1 cellular context compared by ENCODE assay signal in the genomic region with DNA sequence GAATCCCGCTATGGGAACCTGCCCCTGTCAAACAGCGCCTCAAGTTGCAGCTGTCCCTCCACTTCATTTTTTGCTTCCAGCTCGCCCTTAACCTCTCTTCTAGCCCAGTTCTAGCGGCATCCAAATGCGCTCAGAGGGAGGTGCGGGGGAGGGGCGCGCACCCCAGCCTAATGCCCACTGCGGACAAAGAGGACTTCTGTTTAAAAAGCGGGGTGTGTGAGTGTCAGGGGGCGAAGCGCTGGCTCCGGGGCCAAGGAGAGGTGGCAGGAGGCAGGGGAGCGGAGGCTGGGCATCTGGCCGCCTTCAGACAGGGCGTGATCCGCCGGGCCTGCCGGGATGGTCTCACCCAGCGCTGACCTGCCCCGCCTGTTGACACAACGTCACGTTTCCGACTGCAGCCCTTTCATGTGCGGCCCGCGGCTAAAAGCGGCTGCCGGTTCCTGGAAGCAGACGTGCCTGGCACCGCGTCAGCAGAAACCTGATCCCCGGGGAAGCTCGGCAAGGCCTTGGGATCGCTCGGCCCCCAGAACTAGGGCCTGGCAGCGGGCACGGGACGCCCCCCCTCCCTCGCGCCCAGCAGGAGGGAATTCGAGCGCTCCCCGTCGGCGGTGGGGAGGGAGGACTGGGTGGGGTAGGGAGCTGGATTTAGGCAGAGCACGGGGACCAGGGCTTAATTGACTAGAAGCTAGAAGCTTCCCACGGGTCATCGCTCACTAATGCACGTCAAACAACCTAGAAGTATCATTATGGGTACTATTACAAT.
TF ChIP-seq lines count a peak whose summit lies in the region.

No MANE protein-coding gene starts in this region.

TF ChIP-seq in HEK293, 187 proteins besides CTCF, POLR2A, EP300 and RAD21 (continued from another document and continues in another):
- TF ChIP-seq, protein P1, sequence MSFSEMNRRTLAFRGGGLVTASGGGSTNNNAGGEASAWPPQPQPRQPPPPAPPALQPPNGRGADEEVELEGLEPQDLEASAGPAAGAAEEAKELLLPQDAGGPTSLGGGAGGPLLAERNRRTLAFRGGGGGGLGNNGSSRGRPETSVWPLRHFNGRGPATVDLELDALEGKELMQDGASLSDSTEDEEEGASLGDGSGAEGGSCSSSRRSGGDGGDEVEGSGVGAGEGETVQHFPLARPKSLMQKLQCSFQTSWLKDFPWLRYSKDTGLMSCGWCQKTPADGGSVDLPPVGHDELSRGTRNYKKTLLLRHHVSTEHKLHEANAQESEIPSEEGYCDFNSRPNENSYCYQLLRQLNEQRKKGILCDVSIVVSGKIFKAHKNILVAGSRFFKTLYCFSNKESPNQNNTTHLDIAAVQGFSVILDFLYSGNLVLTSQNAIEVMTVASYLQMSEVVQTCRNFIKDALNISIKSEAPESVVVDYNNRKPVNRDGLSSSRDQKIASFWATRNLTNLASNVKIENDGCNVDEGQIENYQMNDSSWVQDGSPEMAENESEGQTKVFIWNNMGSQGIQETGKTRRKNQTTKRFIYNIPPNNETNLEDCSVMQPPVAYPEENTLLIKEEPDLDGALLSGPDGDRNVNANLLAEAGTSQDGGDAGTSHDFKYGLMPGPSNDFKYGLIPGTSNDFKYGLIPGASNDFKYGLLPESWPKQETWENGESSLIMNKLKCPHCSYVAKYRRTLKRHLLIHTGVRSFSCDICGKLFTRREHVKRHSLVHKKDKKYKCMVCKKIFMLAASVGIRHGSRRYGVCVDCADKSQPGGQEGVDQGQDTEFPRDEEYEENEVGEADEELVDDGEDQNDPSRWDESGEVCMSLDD (tag by site-specific recombination; IDR thresholded peaks at IDR 0.05) = peak; percentile 81
- TF ChIP-seq ZNF157 (tag by site-specific recombination; IDR thresholded peaks at IDR 0.05) (no peak), ZNF16 (tag by site-specific recombination; IDR thresholded peaks at IDR 0.05; ENCODE audit: low read depth) (no peak), ZNF555 (tag by site-specific recombination; conservative IDR thresholded peaks at IDR 0.05) (no peak), MEIS1 (CRISPR knock-in tag; IDR thresholded peaks at IDR 0.05; ENCODE audit: borderline replicate concordance) (no peak), ZNF140 (tag by site-specific recombination; IDR thresholded peaks at IDR 0.05) (no peak), WT1 (tag by site-specific recombination; IDR thresholded peaks at IDR 0.05) (peak; percentile 97), ZNF112 (tag by site-specific recombination; IDR thresholded peaks at IDR 0.05) (no peak), ZNF548 (tag by site-specific recombination; IDR thresholded peaks at IDR 0.05) (no peak), ZBTB17 (tag by site-specific recombination; IDR thresholded peaks at IDR 0.05) (peak; percentile 98), ZNF239 (tag by site-specific recombination; IDR thresholded peaks at IDR 0.05) (0 out of 2 replicates have a peak, but pooled peaks have one; percentile 53), SP3 (tag by site-specific recombination; IDR thresholded peaks at IDR 0.05) (peak; percentile 73), GLI2 (tag by site-specific recombination; IDR thresholded peaks at IDR 0.05; ENCODE audit: borderline replicate concordance, low read depth) (peak; percentile 8; the same call in 1 of the 2 replicates), ZFP69B (tag by site-specific recombination; IDR thresholded peaks at IDR 0.05) (peak; percentile 85), ZNF266 (tag by site-specific recombination; IDR thresholded peaks at IDR 0.05; ENCODE audit: low read depth) (no peak), SCRT2 (tag by site-specific recombination; IDR thresholded peaks at IDR 0.05) (peak; percentile 98), ZSCAN23 (tag by site-specific recombination; IDR thresholded peaks at IDR 0.05) (peak; percentile 77; the same call in 1 of the 2 replicates), KLF1 (tag by site-specific recombination; IDR thresholded peaks at IDR 0.05) (peak; percentile 100), ZBTB7A (tag by site-specific recombination; IDR thresholded peaks at IDR 0.05; ENCODE audit: low read depth) (peak; percentile 83), ZNF354C (tag by site-specific recombination; IDR thresholded peaks at IDR 0.05; ENCODE audit: borderline replicate concordance, low read depth) (no peak), ZNF292 (tag by site-specific recombination; IDR thresholded peaks at IDR 0.05; ENCODE audit: borderline replicate concordance, low read depth) (no peak), SCRT1 (tag by site-specific recombination; IDR thresholded peaks at IDR 0.05; ENCODE audit: borderline replicate concordance) (peak; percentile 92), ZNF214 (tag by site-specific recombination; IDR thresholded peaks at IDR 0.05; ENCODE audit: borderline replicate concordance) (no peak), ZNF37A (tag by site-specific recombination; IDR thresholded peaks at IDR 0.05) (no peak), ZNF19 (tag by site-specific recombination; IDR thresholded peaks at IDR 0.05; ENCODE audit: low read depth) (no peak), ZNF404 (tag by site-specific recombination; IDR thresholded peaks at IDR 0.05) (no peak), REPIN1 (tag by site-specific recombination; IDR thresholded peaks at IDR 0.05; ENCODE audit: low read depth) (peak; percentile 89), ZNF585B (tag by site-specific recombination; IDR thresholded peaks at IDR 0.05) (no peak)
- TF ChIP-seq, protein P2, sequence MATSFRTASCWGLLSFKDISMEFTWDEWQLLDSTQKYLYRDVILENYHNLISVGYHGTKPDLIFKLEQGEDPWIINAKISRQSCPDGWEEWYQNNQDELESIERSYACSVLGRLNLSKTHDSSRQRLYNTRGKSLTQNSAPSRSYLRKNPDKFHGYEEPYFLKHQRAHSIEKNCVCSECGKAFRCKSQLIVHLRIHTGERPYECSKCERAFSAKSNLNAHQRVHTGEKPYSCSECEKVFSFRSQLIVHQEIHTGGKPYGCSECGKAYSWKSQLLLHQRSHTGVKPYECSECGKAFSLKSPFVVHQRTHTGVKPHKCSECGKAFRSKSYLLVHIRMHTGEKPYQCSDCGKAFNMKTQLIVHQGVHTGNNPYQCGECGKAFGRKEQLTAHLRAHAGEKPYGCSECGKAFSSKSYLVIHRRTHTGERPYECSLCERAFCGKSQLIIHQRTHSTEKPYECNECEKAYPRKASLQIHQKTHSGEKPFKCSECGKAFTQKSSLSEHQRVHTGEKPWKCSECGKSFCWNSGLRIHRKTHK (tag by site-specific recombination; IDR thresholded peaks at IDR 0.05) = no peak
- TF ChIP-seq, protein P3, sequence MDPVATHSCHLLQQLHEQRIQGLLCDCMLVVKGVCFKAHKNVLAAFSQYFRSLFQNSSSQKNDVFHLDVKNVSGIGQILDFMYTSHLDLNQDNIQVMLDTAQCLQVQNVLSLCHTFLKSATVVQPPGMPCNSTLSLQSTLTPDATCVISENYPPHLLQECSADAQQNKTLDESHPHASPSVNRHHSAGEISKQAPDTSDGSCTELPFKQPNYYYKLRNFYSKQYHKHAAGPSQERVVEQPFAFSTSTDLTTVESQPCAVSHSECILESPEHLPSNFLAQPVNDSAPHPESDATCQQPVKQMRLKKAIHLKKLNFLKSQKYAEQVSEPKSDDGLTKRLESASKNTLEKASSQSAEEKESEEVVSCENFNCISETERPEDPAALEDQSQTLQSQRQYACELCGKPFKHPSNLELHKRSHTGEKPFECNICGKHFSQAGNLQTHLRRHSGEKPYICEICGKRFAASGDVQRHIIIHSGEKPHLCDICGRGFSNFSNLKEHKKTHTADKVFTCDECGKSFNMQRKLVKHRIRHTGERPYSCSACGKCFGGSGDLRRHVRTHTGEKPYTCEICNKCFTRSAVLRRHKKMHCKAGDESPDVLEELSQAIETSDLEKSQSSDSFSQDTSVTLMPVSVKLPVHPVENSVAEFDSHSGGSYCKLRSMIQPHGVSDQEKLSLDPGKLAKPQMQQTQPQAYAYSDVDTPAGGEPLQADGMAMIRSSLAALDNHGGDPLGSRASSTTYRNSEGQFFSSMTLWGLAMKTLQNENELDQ (tag by site-specific recombination; IDR thresholded peaks at IDR 0.05; ENCODE audit: low read depth) = no peak
- TF ChIP-seq, protein P4, sequence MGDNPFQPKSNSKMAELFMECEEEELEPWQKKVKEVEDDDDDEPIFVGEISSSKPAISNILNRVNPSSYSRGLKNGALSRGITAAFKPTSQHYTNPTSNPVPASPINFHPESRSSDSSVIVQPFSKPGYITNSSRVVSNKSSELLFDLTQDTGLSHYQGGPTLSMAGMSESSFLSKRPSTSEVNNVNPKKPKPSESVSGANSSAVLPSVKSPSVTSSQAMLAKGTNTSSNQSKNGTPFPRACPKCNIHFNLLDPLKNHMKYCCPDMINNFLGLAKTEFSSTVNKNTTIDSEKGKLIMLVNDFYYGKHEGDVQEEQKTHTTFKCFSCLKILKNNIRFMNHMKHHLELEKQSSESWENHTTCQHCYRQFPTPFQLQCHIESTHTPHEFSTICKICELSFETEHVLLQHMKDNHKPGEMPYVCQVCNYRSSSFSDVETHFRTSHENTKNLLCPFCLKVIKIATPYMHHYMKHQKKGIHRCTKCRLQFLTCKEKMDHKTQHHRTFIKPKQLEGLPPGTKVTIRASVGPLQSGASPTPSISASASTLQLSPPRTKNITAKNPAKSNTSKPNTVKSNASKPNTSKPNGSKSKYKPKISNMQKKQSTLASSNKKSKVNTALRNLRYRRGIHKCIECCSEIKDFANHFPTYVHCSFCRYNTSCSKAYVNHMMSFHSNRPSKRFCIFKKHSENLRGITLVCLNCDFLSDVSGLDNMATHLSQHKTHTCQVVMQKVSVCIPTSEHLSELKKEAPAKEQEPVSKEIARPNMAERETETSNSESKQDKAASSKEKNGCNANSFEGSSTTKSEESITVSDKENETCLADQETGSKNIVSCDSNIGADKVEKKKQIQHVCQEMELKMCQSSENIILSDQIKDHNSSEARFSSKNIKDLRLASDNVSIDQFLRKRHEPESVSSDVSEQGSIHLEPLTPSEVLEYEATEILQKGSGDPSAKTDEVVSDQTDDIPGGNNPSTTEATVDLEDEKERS (tag by site-specific recombination; IDR thresholded peaks at IDR 0.05) = no peak
- TF ChIP-seq, protein P5, sequence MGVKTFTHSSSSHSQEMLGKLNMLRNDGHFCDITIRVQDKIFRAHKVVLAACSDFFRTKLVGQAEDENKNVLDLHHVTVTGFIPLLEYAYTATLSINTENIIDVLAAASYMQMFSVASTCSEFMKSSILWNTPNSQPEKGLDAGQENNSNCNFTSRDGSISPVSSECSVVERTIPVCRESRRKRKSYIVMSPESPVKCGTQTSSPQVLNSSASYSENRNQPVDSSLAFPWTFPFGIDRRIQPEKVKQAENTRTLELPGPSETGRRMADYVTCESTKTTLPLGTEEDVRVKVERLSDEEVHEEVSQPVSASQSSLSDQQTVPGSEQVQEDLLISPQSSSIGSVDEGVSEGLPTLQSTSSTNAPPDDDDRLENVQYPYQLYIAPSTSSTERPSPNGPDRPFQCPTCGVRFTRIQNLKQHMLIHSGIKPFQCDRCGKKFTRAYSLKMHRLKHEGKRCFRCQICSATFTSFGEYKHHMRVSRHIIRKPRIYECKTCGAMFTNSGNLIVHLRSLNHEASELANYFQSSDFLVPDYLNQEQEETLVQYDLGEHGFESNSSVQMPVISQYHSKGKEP (tag by site-specific recombination; IDR thresholded peaks at IDR 0.05) = peak; percentile 89
- TF ChIP-seq, protein P6, sequence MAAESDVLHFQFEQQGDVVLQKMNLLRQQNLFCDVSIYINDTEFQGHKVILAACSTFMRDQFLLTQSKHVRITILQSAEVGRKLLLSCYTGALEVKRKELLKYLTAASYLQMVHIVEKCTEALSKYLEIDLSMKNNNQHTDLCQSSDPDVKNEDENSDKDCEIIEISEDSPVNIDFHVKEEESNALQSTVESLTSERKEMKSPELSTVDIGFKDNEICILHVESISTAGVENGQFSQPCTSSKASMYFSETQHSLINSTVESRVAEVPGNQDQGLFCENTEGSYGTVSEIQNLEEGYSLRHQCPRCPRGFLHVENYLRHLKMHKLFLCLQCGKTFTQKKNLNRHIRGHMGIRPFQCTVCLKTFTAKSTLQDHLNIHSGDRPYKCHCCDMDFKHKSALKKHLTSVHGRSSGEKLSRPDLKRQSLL (tag by site-specific recombination; IDR thresholded peaks at IDR 0.05) = no peak
- TF ChIP-seq, protein P7, sequence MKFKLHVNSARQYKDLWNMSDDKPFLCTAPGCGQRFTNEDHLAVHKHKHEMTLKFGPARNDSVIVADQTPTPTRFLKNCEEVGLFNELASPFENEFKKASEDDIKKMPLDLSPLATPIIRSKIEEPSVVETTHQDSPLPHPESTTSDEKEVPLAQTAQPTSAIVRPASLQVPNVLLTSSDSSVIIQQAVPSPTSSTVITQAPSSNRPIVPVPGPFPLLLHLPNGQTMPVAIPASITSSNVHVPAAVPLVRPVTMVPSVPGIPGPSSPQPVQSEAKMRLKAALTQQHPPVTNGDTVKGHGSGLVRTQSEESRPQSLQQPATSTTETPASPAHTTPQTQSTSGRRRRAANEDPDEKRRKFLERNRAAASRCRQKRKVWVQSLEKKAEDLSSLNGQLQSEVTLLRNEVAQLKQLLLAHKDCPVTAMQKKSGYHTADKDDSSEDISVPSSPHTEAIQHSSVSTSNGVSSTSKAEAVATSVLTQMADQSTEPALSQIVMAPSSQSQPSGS (tag by site-specific recombination; IDR thresholded peaks at IDR 0.05; ENCODE audit: low read depth) = peak; percentile 86
- TF ChIP-seq, protein P8, sequence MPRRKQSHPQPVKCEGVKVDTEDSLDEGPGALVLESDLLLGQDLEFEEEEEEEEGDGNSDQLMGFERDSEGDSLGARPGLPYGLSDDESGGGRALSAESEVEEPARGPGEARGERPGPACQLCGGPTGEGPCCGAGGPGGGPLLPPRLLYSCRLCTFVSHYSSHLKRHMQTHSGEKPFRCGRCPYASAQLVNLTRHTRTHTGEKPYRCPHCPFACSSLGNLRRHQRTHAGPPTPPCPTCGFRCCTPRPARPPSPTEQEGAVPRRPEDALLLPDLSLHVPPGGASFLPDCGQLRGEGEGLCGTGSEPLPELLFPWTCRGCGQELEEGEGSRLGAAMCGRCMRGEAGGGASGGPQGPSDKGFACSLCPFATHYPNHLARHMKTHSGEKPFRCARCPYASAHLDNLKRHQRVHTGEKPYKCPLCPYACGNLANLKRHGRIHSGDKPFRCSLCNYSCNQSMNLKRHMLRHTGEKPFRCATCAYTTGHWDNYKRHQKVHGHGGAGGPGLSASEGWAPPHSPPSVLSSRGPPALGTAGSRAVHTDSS (tag by site-specific recombination; IDR thresholded peaks at IDR 0.05) = no peak
- TF ChIP-seq, protein P9, sequence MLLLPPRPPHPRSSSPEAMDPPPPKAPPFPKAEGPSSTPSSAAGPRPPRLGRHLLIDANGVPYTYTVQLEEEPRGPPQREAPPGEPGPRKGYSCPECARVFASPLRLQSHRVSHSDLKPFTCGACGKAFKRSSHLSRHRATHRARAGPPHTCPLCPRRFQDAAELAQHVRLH (tag by site-specific recombination; IDR thresholded peaks at IDR 0.05) = peak; percentile 8; the same call in 1 of the 2 replicates
- TF ChIP-seq, protein P10, sequence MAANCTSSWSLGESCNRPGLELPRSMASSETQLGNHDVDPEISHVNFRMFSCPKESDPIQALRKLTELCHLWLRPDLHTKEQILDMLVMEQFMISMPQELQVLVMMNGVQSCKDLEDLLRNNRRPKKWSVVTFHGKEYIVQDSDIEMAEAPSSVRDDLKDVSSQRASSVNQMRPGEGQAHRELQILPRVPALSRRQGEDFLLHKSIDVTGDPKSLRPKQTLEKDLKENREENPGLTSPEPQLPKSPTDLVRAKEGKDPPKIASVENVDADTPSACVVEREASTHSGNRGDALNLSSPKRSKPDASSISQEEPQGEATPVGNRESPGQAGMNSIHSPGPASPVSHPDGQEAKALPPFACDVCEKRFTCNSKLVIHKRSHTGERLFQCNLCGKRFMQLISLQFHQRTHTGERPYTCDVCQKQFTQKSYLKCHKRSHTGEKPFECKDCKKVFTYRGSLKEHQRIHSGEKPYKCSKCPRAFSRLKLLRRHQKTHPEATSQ (tag by site-specific recombination; IDR thresholded peaks at IDR 0.05) = peak; percentile 88; the same call in 1 of the 2 replicates
